Comparison of ENCODE assay signal across 10 cellular contexts in the genomic region with DNA sequence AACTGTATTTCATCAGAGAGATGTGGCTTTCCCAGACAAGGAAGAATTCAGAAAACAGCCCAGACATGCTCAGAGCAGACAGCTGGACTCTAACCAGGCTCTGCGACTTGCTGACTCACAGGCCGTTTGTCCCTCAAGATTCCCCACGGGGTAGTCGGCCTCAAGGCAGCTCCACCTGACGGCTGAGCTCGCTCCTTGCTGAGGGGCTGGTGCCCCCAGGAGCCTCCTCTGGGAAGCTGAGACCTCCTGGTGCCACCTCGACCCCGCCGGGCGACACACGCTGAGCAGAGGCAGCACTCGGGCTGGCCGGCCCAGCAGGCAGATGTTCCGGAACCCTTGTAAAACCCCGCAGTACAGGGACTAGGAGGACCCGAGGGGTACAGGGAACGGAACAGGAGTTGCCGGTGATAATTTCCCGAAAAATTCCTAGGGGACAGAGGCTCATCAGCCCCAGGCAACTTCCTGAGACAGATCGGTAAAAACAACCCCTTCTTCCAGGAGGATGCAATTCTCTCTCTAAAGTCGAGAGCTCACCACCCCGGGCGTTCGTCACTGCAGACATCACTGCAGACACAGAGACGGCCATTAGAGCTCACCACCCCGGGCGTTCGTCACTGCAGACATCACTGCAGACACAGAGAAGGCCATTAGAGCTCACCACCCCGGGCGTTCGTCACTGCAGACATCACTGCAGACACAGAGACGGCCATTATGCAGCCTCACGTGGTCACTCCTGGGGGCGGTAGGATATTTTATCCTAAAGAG. TPM values are rescaled to one million over a fixed set of nuclear protein-coding genes. Genes with fewer than 3 reads are reported as not detected.
A peak's percentile ranks its signal among the peaks of the same experiment; 100 is the strongest.
DNase-seq lines count a peak whose midpoint lies in the region; ATAC-seq, FAIRE-seq and TF ChIP-seq lines count a peak whose summit lies in the region.
"Had no signal": no experiment of that assay in that cellular context is flagged by ENCODE, and none has a peak within 500 bp of the region (broad histone marks: within the 10 kb centered on the region; RNA-seq: fewer than 3 reads in every experiment).

No MANE protein-coding gene starts in this region.

- no peak overlapping the region for H3K27ac ChIP-seq in CD4-positive, CD25-positive, alpha-beta regulatory T cell (ENCODE audit: insufficient read depth, low read length, poor library complexity, severe bottlenecking)
- H3K27ac ChIP-seq in left ventricle myocardium inferior (replicated peaks), result peak overlapping the region; percentile 94
- no peak overlapping the region for H3K27ac ChIP-seq in MM.1S (ENCODE audit: low read length)

- peaks cover 0 to 59% (median 7%) of the 10 kb centered on the region in 4 donors for H3K4me1 Mint-ChIP-seq in CD4-positive, CD25-positive, alpha-beta regulatory T cell
- H3K4me1 Mint-ChIP-seq in brain, result peaks cover 74% of the 10 kb centered on the region

- intact Hi-C loops in left ventricle myocardium inferior (cut with micrococcal nuclease), result no loop called here
- intact Hi-C loops in sciatic nerve (cut with DNase I), result no loop called here

- H3K27ac Mint-ChIP-seq in CD4-positive, CD25-positive, alpha-beta regulatory T cell, result peak overlapping the region in 2 of 3 donors; percentile 48 to 93
- H3K27ac Mint-ChIP-seq in brain, result peak overlapping the region in 3 of 5 experiments; percentile 54 to 93 (median 61)
- H3K27ac Mint-ChIP-seq: activated T-helper 2 cell treated with anti-CD3 and anti-CD28 coated beads, Interferon-gamma antibody, Interleukin-2, Interleukin-4, amounts not matched to agents 10 μg/mL and 5 μg/mL and 100 μg/mL, durations not matched to agents 14 hours and 24 hours and 36 hours had no signal

- no peaks in the 10 kb centered on the region for H3K9me3 Mint-ChIP-seq in CD4-positive, CD25-positive, alpha-beta regulatory T cell
- peaks cover 0 to 6% (median 0%) of the 10 kb centered on the region in 5 experiments for H3K9me3 Mint-ChIP-seq in brain
- H3K9me3 Mint-ChIP-seq: activated T-helper 2 cell treated with anti-CD3 and anti-CD28 coated beads, Interferon-gamma antibody, Interleukin-2, Interleukin-4, amounts not matched to agents 10 μg/mL and 5 μg/mL and 100 μg/mL, durations not matched to agents 14 hours and 24 hours and 36 hours had no signal

- H3K36me3 ChIP-seq in CD4-positive, CD25-positive, alpha-beta regulatory T cell (ENCODE audit: control insufficient read depth, insufficient read depth, low read length), result no peaks in the 10 kb centered on the region
- H3K36me3 ChIP-seq in left ventricle myocardium inferior (no peaks in the 10 kb centered on the region), MM.1S (replicated peaks; ENCODE audit: insufficient read depth, low read length) (no peaks in the 10 kb centered on the region)

- H3K9ac ChIP-seq in MM.1S (ENCODE audit: low read length), result no peak overlapping the region

- no peak overlapping the region for H2AFZ ChIP-seq in MM.1S (ENCODE audit: low read length)

- H3K4me2 ChIP-seq in MM.1S (ENCODE audit: low read depth, low read length), result no peak overlapping the region

- H3K9me3 ChIP-seq in CD4-positive, CD25-positive, alpha-beta regulatory T cell (ENCODE audit: control insufficient read depth in 2 of 2, low read length in 2 of 2), result no peaks in the 10 kb centered on the region
- H3K9me3 ChIP-seq in left ventricle myocardium inferior (replicated peaks), result no peaks in the 10 kb centered on the region
- no peaks in the 10 kb centered on the region for H3K9me3 ChIP-seq in MM.1S (replicated peaks; ENCODE audit: insufficient read depth, low read length)

- no peak for TF ChIP-seq CTCF in brain (conservative IDR thresholded peaks at IDR 0.05)
- no peak for TF ChIP-seq CTCF in left ventricle myocardium inferior (IDR thresholded peaks at IDR 0.05; ENCODE audit: borderline replicate concordance)
- TF ChIP-seq CTCF in MM.1S (IDR thresholded peaks at IDR 0.05; ENCODE audit: low read length), result no peak
- TF ChIP-seq CTCF in omental fat pad (IDR thresholded peaks at IDR 0.05), result no peak

- H3K4me3 ChIP-seq in CD4-positive, CD25-positive, alpha-beta regulatory T cell (ENCODE audit: low read depth, low read length), result no peak overlapping the region
- peak overlapping the region; percentile 69 for H3K4me3 ChIP-seq in left ventricle myocardium inferior
- H3K4me3 ChIP-seq in MM.1S (ENCODE audit: low read length), result no peak overlapping the region

- peaks cover 4% of the 10 kb centered on the region for H3K27me3 Mint-ChIP-seq in CD4-positive, CD25-positive, alpha-beta regulatory T cell
- peaks cover 7% of the 10 kb centered on the region for H3K27me3 Mint-ChIP-seq in brain

- no peaks in the 10 kb centered on the region for H3K79me2 ChIP-seq in MM.1S (ENCODE audit: low read length)

- H3K27me3 ChIP-seq in CD4-positive, CD25-positive, alpha-beta regulatory T cell (ENCODE audit: control insufficient read depth, insufficient read depth, low read length), result no peaks in the 10 kb centered on the region
- H3K27me3 ChIP-seq in left ventricle myocardium inferior (ENCODE audit: low read depth) (peaks cover 22% of the 10 kb centered on the region), MM.1S (replicated peaks; ENCODE audit: insufficient read depth, low read length) (peaks cover 100% of the 10 kb centered on the region)

- H3K4me1 ChIP-seq in CD4-positive, CD25-positive, alpha-beta regulatory T cell (ENCODE audit: control insufficient read depth, insufficient read depth, low read length, poor library complexity, severe bottlenecking), result peaks cover 19% of the 10 kb centered on the region
- peaks cover 47% of the 10 kb centered on the region for H3K4me1 ChIP-seq in left ventricle myocardium inferior
- no peaks in the 10 kb centered on the region for H3K4me1 ChIP-seq in MM.1S (ENCODE audit: low read length)

- no peaks in the 10 kb centered on the region for H4K20me1 ChIP-seq in MM.1S (ENCODE audit: insufficient read depth, low read length)

- H3K9me2 ChIP-seq in MM.1S (replicated peaks; ENCODE audit: insufficient read depth, low read length), result no peaks in the 10 kb centered on the region

- peaks cover 3% of the 10 kb centered on the region for H3K36me3 Mint-ChIP-seq in CD4-positive, CD25-positive, alpha-beta regulatory T cell
- H3K36me3 Mint-ChIP-seq in brain, result no peaks in the 10 kb centered on the region

- ATAC-seq in CD4-positive, CD25-positive, alpha-beta regulatory T cell (ENCODE audit: low read depth in 2 of 2), result no peak
- ATAC-seq in sciatic nerve, result peak; percentile 46
- no peak for ATAC-seq in omental fat pad (ENCODE audit: low FRiP score)

- H3F3A ChIP-seq in MM.1S (ENCODE audit: insufficient read depth, low read length), result no peaks in the 10 kb centered on the region

- DNase-seq in CD4-positive, CD25-positive, alpha-beta regulatory T cell, result no peak
- DNase-seq in left ventricle myocardium inferior (no peak), sciatic nerve (ENCODE audit: low spot score) (peak; percentile 62), NCI-H187 (lab: John Stamatoyannopoulos, UW) (no peak), MM.1S (no peak), GM19239 (ENCODE audit: insufficient read length, low spot score) (no peak), omental fat pad (ENCODE audit: low spot score) (no peak)
- DNase-seq: T-helper 9 cell had no signal

- no peak for FAIRE-seq in GM19239 (lab: Jason Lieb, UNC)

- H3K4me3 Mint-ChIP-seq in CD4-positive, CD25-positive, alpha-beta regulatory T cell, result peak overlapping the region in 2 of 4 donors; percentile 89 to 91
- H3K4me3 Mint-ChIP-seq in brain, result peak overlapping the region in 1 of 5 experiments; percentile 16

RNA-seq across cellular contexts. Expression of a gene that starts 19.9 kb away (rescaled TPM):
- 5.6 TPM for total RNA-seq in CD4-positive, CD25-positive, alpha-beta regulatory T cell
- 1 to 10 TPM in 2 of 4 donors, under 1 TPM in 2; 0.65 to 4.8 (median 1.9) TPM for polyA plus RNA-seq in CD4-positive, CD25-positive, alpha-beta regulatory T cell
- 2.7 TPM for polyA plus RNA-seq in brain (ENCODE audit: insufficient read depth, low read depth, low replicate concordance)
- total RNA-seq in left ventricle myocardium inferior, result 4.0 TPM
- 19.0 TPM for total RNA-seq in sciatic nerve
- 10 to 100 TPM; 10.0 to 51.1 (median 25.7) TPM for total RNA-seq in omental fat pad
